22 cellular contexts compared by ENCODE assay signal in the genomic region with DNA sequence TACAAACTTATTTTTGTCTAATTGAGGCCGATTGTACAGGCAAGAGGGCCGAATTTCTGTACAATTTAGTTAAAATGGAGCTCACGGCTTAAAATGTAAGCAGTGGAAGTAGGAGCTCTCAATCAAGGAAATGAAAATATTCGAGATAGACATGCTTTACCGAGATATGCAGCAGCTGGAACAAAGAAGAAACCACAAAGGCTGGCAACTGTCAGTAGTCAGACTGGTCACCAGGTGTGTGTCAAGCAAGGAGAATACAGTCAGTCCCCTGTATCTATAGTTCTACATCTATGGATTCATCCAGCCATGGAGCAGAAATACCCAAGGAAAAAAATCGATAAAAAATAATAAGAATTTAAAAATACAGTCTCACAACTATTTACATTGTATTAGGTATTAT.
DNase-seq lines count a peak whose midpoint lies in the region; ATAC-seq and TF ChIP-seq lines count a peak whose summit lies in the region.
"Had no signal": no experiment of that assay in that cellular context is flagged by ENCODE, and none has a peak within 500 bp of the region (broad histone marks: within the 10 kb centered on the region; RNA-seq: fewer than 3 reads in every experiment).

No MANE protein-coding gene starts in this region.

- H3K27me3 ChIP-seq in BLaER1 (no peaks in the 10 kb centered on the region), Loucy (ENCODE audit: insufficient read depth, low read length, poor library complexity, severe bottlenecking) (no peaks in the 10 kb centered on the region), lung (ENCODE audit: control insufficient read depth, insufficient read depth) (no peaks in the 10 kb centered on the region)
- H3K27me3 ChIP-seq: sigmoid colon, vagina had no signal

- H3K4me2 ChIP-seq in BLaER1 = peak overlapping the region; percentile 71
- H3K4me2 ChIP-seq in Loucy (ENCODE audit: low read depth, low read length, poor library complexity, severe bottlenecking) = peak overlapping the region; percentile 65

- H3K9ac ChIP-seq in BLaER1 = peak overlapping the region; percentile 48
- peak overlapping the region; percentile 57 for H3K9ac ChIP-seq in Loucy (ENCODE audit: low read depth, low read length, poor library complexity, severe bottlenecking)

- TF ChIP-seq CTCF in Loucy (conservative IDR thresholded peaks at IDR 0.05; ENCODE audit: low read length) = no peak
- TF ChIP-seq CTCF in lung (IDR thresholded peaks at IDR 0.05; ENCODE audit: control extremely low read depth, extremely low read depth) = no peak

- no peaks in the 10 kb centered on the region for H4K20me1 ChIP-seq in BLaER1
- no peaks in the 10 kb centered on the region for H4K20me1 ChIP-seq in Loucy (ENCODE audit: insufficient read depth, low read length, poor library complexity, severe bottlenecking)

- no peak overlapping the region for H3K4me3 ChIP-seq in BLaER1
- peak overlapping the region; percentile 45 for H3K4me3 ChIP-seq in Loucy (ENCODE audit: low read length, poor library complexity, severe bottlenecking)
- no peak overlapping the region for H3K4me3 ChIP-seq in lung
- H3K4me3 ChIP-seq: sigmoid colon, vagina had no signal

- peak overlapping the region; percentile 42 for H2AFZ ChIP-seq in Loucy (ENCODE audit: low read length)

- H3K9me3 ChIP-seq in BLaER1 = peaks cover 8% of the 10 kb centered on the region; the same call in 1 of the 2 replicates
- no peaks in the 10 kb centered on the region for H3K9me3 ChIP-seq in Loucy (ENCODE audit: insufficient read depth, low read depth, low read length)
- H3K9me3 ChIP-seq in lung (ENCODE audit: control insufficient read depth in 2 of 2, insufficient read depth in 1 of 2, low read length in 1 of 2) = peaks cover 0 to 2% of the 10 kb centered on the region in 2 donors
- H3K9me3 ChIP-seq: sigmoid colon, vagina had no signal

- H3K27me3 Mint-ChIP-seq in stimulated activated naive CD8-positive, alpha-beta T cell treated with anti-CD3 and anti-CD28 coated beads, Interleukin-15, amount 100 ng/mL, for 72 hours = no peaks in the 10 kb centered on the region

- 38 to 50% methylated on average over 6 of the region's 6 CpGs for WGBS in lung, 2 donors

- H3K27ac Mint-ChIP-seq in stimulated activated naive CD8-positive, alpha-beta T cell treated with anti-CD3 and anti-CD28 coated beads, Interleukin-15, amount 100 ng/mL, for 72 hours = no peak overlapping the region
- H3K27ac Mint-ChIP-seq: CD14-positive monocyte had no signal

- peak; percentile 72 for ATAC-seq in GM18868 (IDR thresholded peaks at IDR 0.05; ENCODE audit: unreplicated experiment)
- ATAC-seq in lung (ENCODE audit: insufficient read depth, low FRiP score) = no peak
- no peak for ATAC-seq in HG02588 (IDR thresholded peaks at IDR 0.05; ENCODE audit: unreplicated experiment)
- ATAC-seq in stimulated activated naive CD8-positive, alpha-beta T cell treated with anti-CD3 and anti-CD28 coated beads, Interleukin-15, amount 100 ng/mL, for 72 hours = no peak
- ATAC-seq: activated T-cell treated with anti-CD3 and anti-CD28 coated beads, Interleukin-2, amount 50 U/mL, for 4 hours had no signal

- H3K36me3 ChIP-seq in BLaER1 (no peaks in the 10 kb centered on the region), Loucy (ENCODE audit: insufficient read depth, low read length) (no peaks in the 10 kb centered on the region), lung (ENCODE audit: control insufficient read depth in 2 of 2, insufficient read depth in 2 of 2, low read length in 2 of 2) (peaks cover 0 to 17% of the 10 kb centered on the region in 2 donors)
- H3K36me3 ChIP-seq: vagina had no signal

- no peaks in the 10 kb centered on the region for H3K9me2 ChIP-seq in Loucy (replicated peaks; ENCODE audit: low read depth, low read length)

- H3K4me3 Mint-ChIP-seq in stimulated activated naive CD8-positive, alpha-beta T cell treated with anti-CD3 and anti-CD28 coated beads, Interleukin-15, amount 100 ng/mL, for 72 hours = no peak overlapping the region
- H3K4me3 Mint-ChIP-seq: activated T-cell treated with anti-CD3 and anti-CD28 coated beads, Interleukin-2, amount 50 U/mL, for 4 hours; CD14-positive monocyte had no signal

- DNase-seq in lung (ENCODE audit: low spot score) = no peak
- DNase-seq in effector CD8-positive, alpha-beta T cell (lab: John Stamatoyannopoulos, UW) = no peak
- DNase-seq in stimulated activated naive CD8-positive, alpha-beta T cell treated with anti-CD3 and anti-CD28 coated beads, Interleukin-15, amount 100 ng/mL, for 72 hours = no peak
- DNase-seq in NCI-H446 (lab: John Stamatoyannopoulos, UW) = no peak
- DNase-seq: activated CD4-positive, alpha-beta T cell treated with anti-CD3 and anti-CD28 coated beads for 4 hours; activated naive CD4-positive, alpha-beta T cell treated with Interleukin-2 at 50 U/mL for 16 hours; activated T-cell treated with anti-CD3 and anti-CD28 coated beads, Interleukin-2, amount 50 U/mL, for 4 hours; amygdala; DMS 273 treated with DMSO at 0.1 percent for 48 hours; MV-4-11; NCI-H1930; NCI-H226; NCI-H774; OCI-M1; SHP77 treated with DMSO at 0.1 percent for 48 hours; sigmoid colon had no signal

- H3K9me3 Mint-ChIP-seq in stimulated activated naive CD8-positive, alpha-beta T cell treated with anti-CD3 and anti-CD28 coated beads, Interleukin-15, amount 100 ng/mL, for 72 hours = peaks cover 0 to 7% of the 10 kb centered on the region in 2 donors
- H3K9me3 Mint-ChIP-seq: activated T-cell treated with anti-CD3 and anti-CD28 coated beads, Interleukin-2, amount 50 U/mL, for 4 hours had no signal

- H3K79me2 ChIP-seq in Loucy (ENCODE audit: insufficient read depth, low read length) = no peaks in the 10 kb centered on the region

- H3F3A ChIP-seq in Loucy (ENCODE audit: low read depth) = no peaks in the 10 kb centered on the region

- H3K4me1 ChIP-seq in BLaER1 = peaks cover 76% of the 10 kb centered on the region
- H3K4me1 ChIP-seq in Loucy (ENCODE audit: insufficient read depth, low read length, poor library complexity, severe bottlenecking) = peaks cover 57% of the 10 kb centered on the region
- peaks cover 9 to 10% of the 10 kb centered on the region in 2 donors for H3K4me1 ChIP-seq in lung (ENCODE audit: control insufficient read depth in 2 of 2, insufficient read depth in 2 of 2, low read length in 2 of 2)

- H3K4me1 Mint-ChIP-seq in stimulated activated naive CD8-positive, alpha-beta T cell treated with anti-CD3 and anti-CD28 coated beads, Interleukin-15, amount 100 ng/mL, for 72 hours = peaks cover 8% of the 10 kb centered on the region

- H3K27ac ChIP-seq in BLaER1 = peak overlapping the region; percentile 82
- peak overlapping the region; percentile 55 to 91 for H3K27ac ChIP-seq in lung (ENCODE audit: low read depth in 1 of 2, low read length in 1 of 2)
- H3K27ac ChIP-seq: sigmoid colon, vagina had no signal
